2 cellular contexts compared by ENCODE assay signal in the genomic region with DNA sequence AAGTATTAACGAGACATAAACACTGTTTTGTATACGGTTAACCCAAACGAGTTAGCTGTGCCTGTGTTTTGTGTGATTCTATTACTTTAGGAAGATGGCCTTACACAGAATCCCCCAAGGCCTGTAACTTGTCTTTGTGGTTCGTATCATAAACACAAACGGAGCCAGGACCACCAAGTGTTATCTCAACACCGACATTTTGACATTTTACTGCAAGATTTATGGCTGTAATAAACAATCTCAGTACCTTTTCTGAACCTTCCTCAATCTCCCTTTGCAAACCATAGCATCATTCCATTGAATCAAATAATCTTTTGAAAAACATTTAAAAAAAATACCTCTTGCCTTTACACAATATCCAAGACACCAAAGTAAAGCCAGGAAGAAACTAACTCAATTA.
TF ChIP-seq lines count a peak whose summit lies in the region.

No MANE protein-coding gene starts in this region.

TF ChIP-seq in HCT116, 20 proteins besides CTCF, POLR2A, EP300 and RAD21:
- TF ChIP-seq FOSL1 (IDR thresholded peaks at IDR 0.05; ENCODE audit: low read depth) = no peak
- TF ChIP-seq EZH2phosphoT487 (IDR thresholded peaks at IDR 0.05; ENCODE audit: borderline replicate concordance) = no peak
- TF ChIP-seq TCF7L2 (IDR thresholded peaks at IDR 0.05; ENCODE audit: borderline replicate concordance, extremely low read depth, insufficient read depth, insufficient read length) = no peak
- TF ChIP-seq, protein P1, sequence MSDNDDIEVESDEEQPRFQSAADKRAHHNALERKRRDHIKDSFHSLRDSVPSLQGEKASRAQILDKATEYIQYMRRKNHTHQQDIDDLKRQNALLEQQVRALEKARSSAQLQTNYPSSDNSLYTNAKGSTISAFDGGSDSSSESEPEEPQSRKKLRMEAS (IDR thresholded peaks at IDR 0.05) = no peak
- TF ChIP-seq, protein P2, sequence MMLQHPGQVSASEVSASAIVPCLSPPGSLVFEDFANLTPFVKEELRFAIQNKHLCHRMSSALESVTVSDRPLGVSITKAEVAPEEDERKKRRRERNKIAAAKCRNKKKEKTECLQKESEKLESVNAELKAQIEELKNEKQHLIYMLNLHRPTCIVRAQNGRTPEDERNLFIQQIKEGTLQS (IDR thresholded peaks at IDR 0.05) = no peak
- no peak for TF ChIP-seq POLR2AphosphoS5 (IDR thresholded peaks at IDR 0.05; ENCODE audit: low read depth, low read length)
- TF ChIP-seq JUND (IDR thresholded peaks at IDR 0.05) = no peak
- no peak for TF ChIP-seq EZH2 (IDR thresholded peaks at IDR 0.05)
- no peak for TF ChIP-seq CBX3 (IDR thresholded peaks at IDR 0.05; ENCODE audit: low read depth)

TF ChIP-seq in K562, 482 proteins besides CTCF, POLR2A, EP300 and RAD21:
- TF ChIP-seq, protein P3, sequence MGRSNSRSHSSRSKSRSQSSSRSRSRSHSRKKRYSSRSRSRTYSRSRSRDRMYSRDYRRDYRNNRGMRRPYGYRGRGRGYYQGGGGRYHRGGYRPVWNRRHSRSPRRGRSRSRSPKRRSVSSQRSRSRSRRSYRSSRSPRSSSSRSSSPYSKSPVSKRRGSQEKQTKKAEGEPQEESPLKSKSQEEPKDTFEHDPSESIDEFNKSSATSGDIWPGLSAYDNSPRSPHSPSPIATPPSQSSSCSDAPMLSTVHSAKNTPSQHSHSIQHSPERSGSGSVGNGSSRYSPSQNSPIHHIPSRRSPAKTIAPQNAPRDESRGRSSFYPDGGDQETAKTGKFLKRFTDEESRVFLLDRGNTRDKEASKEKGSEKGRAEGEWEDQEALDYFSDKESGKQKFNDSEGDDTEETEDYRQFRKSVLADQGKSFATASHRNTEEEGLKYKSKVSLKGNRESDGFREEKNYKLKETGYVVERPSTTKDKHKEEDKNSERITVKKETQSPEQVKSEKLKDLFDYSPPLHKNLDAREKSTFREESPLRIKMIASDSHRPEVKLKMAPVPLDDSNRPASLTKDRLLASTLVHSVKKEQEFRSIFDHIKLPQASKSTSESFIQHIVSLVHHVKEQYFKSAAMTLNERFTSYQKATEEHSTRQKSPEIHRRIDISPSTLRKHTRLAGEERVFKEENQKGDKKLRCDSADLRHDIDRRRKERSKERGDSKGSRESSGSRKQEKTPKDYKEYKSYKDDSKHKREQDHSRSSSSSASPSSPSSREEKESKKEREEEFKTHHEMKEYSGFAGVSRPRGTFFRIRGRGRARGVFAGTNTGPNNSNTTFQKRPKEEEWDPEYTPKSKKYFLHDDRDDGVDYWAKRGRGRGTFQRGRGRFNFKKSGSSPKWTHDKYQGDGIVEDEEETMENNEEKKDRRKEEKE (IDR thresholded peaks at IDR 0.05; ENCODE audit: borderline replicate concordance in 1 of 2, control insufficient read depth in 1 of 2, low read depth in 2 of 2, low read length in 1 of 2) = no peak
- no peak for TF ChIP-seq ZNF76 (CRISPR knock-in tag; IDR thresholded peaks at IDR 0.05; ENCODE audit: borderline replicate concordance)
- TF ChIP-seq ZNF717 (CRISPR knock-in tag; IDR thresholded peaks at IDR 0.05) = no peak
- TF ChIP-seq, protein P4, sequence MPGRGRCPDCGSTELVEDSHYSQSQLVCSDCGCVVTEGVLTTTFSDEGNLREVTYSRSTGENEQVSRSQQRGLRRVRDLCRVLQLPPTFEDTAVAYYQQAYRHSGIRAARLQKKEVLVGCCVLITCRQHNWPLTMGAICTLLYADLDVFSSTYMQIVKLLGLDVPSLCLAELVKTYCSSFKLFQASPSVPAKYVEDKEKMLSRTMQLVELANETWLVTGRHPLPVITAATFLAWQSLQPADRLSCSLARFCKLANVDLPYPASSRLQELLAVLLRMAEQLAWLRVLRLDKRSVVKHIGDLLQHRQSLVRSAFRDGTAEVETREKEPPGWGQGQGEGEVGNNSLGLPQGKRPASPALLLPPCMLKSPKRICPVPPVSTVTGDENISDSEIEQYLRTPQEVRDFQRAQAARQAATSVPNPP (IDR thresholded peaks at IDR 0.05; ENCODE audit: borderline replicate concordance, insufficient read depth, insufficient read length) = no peak
- TF ChIP-seq, protein P5, sequence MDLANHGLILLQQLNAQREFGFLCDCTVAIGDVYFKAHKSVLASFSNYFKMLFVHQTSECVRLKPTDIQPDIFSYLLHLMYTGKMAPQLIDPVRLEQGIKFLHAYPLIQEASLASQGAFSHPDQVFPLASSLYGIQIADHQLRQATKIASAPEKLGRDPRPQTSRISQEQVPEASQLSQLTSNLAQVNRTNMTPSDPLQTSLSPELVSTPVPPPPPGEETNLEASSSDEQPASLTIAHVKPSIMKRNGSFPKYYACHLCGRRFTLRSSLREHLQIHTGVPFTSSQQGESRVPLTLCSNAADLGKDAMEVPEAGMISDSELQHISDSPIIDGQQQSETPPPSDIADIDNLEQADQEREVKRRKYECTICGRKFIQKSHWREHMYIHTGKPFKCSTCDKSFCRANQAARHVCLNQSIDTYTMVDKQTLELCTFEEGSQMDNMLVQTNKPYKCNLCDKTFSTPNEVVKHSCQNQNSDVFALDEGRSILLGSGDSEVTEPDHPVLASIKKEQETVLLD (IDR thresholded peaks at IDR 0.05) = no peak
- no peak for TF ChIP-seq CBFA2T2 (conservative IDR thresholded peaks at IDR 0.05)
